In genomic region chr6:121780325-121781313, GRCh38 we compare ENCODE assay signal across 8 cellular contexts.
A peak's percentile ranks its signal among the peaks of the same experiment; 100 is the strongest.
DNase-seq lines count a peak whose midpoint lies in the region; ATAC-seq, FAIRE-seq and TF ChIP-seq lines count a peak whose summit lies in the region.

No MANE protein-coding gene starts in this region.

- H3K27me3 ChIP-seq in RWPE2 (ENCODE audit: insufficient read depth, poor library complexity, severe bottlenecking) = no peaks in the 10 kb centered on the region

- H3K36me3 ChIP-seq in RWPE2 (ENCODE audit: low read depth) = no peaks in the 10 kb centered on the region

- no peaks in the 10 kb centered on the region for H3K9me3 ChIP-seq in RWPE2 (ENCODE audit: severe bottlenecking)
- peaks cover 5% of the 10 kb centered on the region for H3K9me3 ChIP-seq in T-helper 17 cell (ENCODE audit: control insufficient read depth, low read length, poor library complexity, severe bottlenecking)

- TF ChIP-seq CTCF in RWPE2 (IDR thresholded peaks at IDR 0.05; ENCODE audit: poor library complexity, severe bottlenecking) (no peak), type B pancreatic cell (conservative IDR thresholded peaks at IDR 0.05) (no peak)

- H3K4me1 Mint-ChIP-seq in T-helper 17 cell (no peaks in the 10 kb centered on the region), type B pancreatic cell (ENCODE audit: unreplicated experiment) (no peaks in the 10 kb centered on the region)

- H3K4me1 ChIP-seq in RWPE2 (ENCODE audit: insufficient read depth, poor library complexity, severe bottlenecking) = peaks cover 5% of the 10 kb centered on the region

- H3K27ac Mint-ChIP-seq in T-helper 17 cell (no peak overlapping the region), type B pancreatic cell (no peak overlapping the region)

- peak overlapping the region; percentile 37 for H3K27ac ChIP-seq in RWPE2 (ENCODE audit: poor library complexity, severe bottlenecking)
- peak overlapping the region in 20 of 21 experiments; percentile 32 to 85 (median 68) for H3K27ac ChIP-seq in skin epidermis

- no peak overlapping the region for H3K4me3 ChIP-seq in RWPE2 (ENCODE audit: severe bottlenecking)
- H3K4me3 ChIP-seq in skin epidermis = no peak overlapping the region

- H3K36me3 Mint-ChIP-seq in T-helper 17 cell (ENCODE audit: low read depth) = no peaks in the 10 kb centered on the region
- H3K36me3 Mint-ChIP-seq in type B pancreatic cell = no peaks in the 10 kb centered on the region

- H3K9me3 Mint-ChIP-seq in type B pancreatic cell = no peaks in the 10 kb centered on the region

- no peak for DNase-seq in H54 (ENCODE audit: insufficient read length, low spot score)
- no peak for DNase-seq in RWPE2 (ENCODE audit: low spot score)
- peak; percentile 80 for DNase-seq in Right ventricle myocardium inferior (ENCODE audit: missing footprints)
- no peak for DNase-seq in T-helper 17 cell
- no peak for DNase-seq in inferior parietal cortex (ENCODE audit: extremely low spot score)
- DNase-seq in type B pancreatic cell (ENCODE audit: extremely low spot score, unreplicated experiment) = no peak

- ATAC-seq in RWPE2 (ENCODE audit: low read depth) (peak; percentile 94), Right ventricle myocardium inferior (peak; percentile 94), T-helper 17 cell (no peak)
- no peak for ATAC-seq in activated CD4-positive, CD25-positive, alpha-beta regulatory T cell treated with anti-CD3 and anti-CD28 coated beads, Interleukin-2, amount 50 U/mL, for 24 hours

- H3K4me3 Mint-ChIP-seq in T-helper 17 cell = no peak overlapping the region
- no peak overlapping the region for H3K4me3 Mint-ChIP-seq in type B pancreatic cell

- H3K27me3 Mint-ChIP-seq in T-helper 17 cell = no peaks in the 10 kb centered on the region
- H3K27me3 Mint-ChIP-seq in type B pancreatic cell = no peaks in the 10 kb centered on the region

- TF ChIP-seq POLR2A in H54 (IDR thresholded peaks at IDR 0.05; ENCODE audit: low read depth, low read length) = no peak

- intact Hi-C loops in Right ventricle myocardium inferior (cut with DNase I) = loop anchor here (2.0 kb wide), 1 partner anchor 58 kb away; no protein-coding TSS in a partner anchor

- peak; percentile 27 for FAIRE-seq in H54 (lab: Jason Lieb, UNC)

Comparison
In these comparisons a context has a peak if more than half of its experiments do, and no peak if none do; other contexts are left out.
1. ATAC-seq: peak in RWPE2 (single experiment) and Right ventricle myocardium inferior (single experiment); none in T-helper 17 cell (single experiment) and activated CD4-positive, CD25-positive, alpha-beta regulatory T cell treated with anti-CD3 and anti-CD28 coated beads, Interleukin-2, amount 50 U/mL, for 24 hours (0 of 2).